3 cellular contexts compared by ENCODE assay signal in the genomic region with DNA sequence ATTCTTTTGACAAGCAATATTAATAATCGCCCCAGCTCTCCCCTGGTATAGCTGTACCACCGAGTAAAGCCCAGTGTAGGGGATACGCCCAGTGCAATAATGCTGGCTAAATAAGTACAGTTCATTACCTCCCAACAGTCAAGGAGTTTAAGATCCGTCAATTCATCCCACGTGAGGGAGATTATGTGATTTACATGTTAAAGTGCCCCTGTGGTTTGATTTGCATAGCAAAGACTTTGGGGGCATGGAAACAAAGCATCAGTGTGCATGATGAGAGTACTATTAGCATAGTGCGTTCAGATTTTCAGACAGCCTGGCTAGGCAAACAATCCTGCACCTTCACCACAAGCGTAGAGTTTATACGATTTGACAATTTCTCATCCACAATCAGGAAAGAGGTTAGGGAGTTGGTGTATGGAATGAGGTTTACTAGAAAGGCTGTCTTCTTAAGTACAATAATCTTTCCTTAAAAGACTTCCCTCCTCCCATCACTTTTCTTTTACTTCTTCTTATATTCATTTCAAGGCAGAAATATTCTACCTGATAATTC.
A peak's percentile ranks its signal among the peaks of the same experiment; 100 is the strongest.
TF ChIP-seq lines count a peak whose summit lies in the region.

No MANE protein-coding gene starts in this region.

TF ChIP-seq in GM23338, 12 proteins besides CTCF, POLR2A, EP300 and RAD21:
- TF ChIP-seq CREB1 (CRISPR knock-in tag; IDR thresholded peaks at IDR 0.05; ENCODE audit: low read depth), result peak; percentile 57
- no peak for TF ChIP-seq STAT1 (IDR thresholded peaks at IDR 0.05; ENCODE audit: unreplicated experiment)
- no peak for TF ChIP-seq POLR2AphosphoS5 (IDR thresholded peaks at IDR 0.05; ENCODE audit: low read depth)
- no peak for TF ChIP-seq EZH2 (IDR thresholded peaks at IDR 0.05; ENCODE audit: low read depth, unreplicated experiment)
- peak; percentile 85 for TF ChIP-seq NANOG (IDR thresholded peaks at IDR 0.05; ENCODE audit: borderline replicate concordance)
TF ChIP-seq in GM23338: peak in this region for 2.

TF ChIP-seq in H1, 55 proteins besides CTCF, POLR2A, EP300 and RAD21 (continues in another document):
- TF ChIP-seq SUZ12 (IDR thresholded peaks at IDR 0.05; ENCODE audit: low read length), result no peak
- TF ChIP-seq CHD2 (IDR thresholded peaks at IDR 0.05; ENCODE audit: low read length), result no peak
- TF ChIP-seq NANOG (IDR thresholded peaks at IDR 0.05; ENCODE audit: insufficient read depth, low read depth, low read length, poor library complexity, severe bottlenecking), result peak; percentile 94
- TF ChIP-seq TEAD4 (IDR thresholded peaks at IDR 0.05; ENCODE audit: low read depth, low read length), result peak; percentile 24; the same call in 1 of the 2 replicates
- TF ChIP-seq CREB1 (IDR thresholded peaks at IDR 0.05), result no peak
- no peak for TF ChIP-seq TAF1 (IDR thresholded peaks at IDR 0.05; ENCODE audit: low read depth, low read length)
- TF ChIP-seq TCF12 (IDR thresholded peaks at IDR 0.05; ENCODE audit: low read depth, low read length), result peak; percentile 76; the same call in 1 of the 2 replicates
- TF ChIP-seq TAF7 (optimal IDR thresholded peaks at IDR 0.05; ENCODE audit: borderline replicate concordance, low read depth, low read length), result no peak
- TF ChIP-seq ATF2 (IDR thresholded peaks at IDR 0.05; ENCODE audit: low read length), result no peak
- TF ChIP-seq KDM1A (IDR thresholded peaks at IDR 0.05; ENCODE audit: borderline replicate concordance, low read length), result no peak
- no peak for TF ChIP-seq CBX5 (IDR thresholded peaks at IDR 0.05; ENCODE audit: low read depth, low read length)
- TF ChIP-seq, protein P1, sequence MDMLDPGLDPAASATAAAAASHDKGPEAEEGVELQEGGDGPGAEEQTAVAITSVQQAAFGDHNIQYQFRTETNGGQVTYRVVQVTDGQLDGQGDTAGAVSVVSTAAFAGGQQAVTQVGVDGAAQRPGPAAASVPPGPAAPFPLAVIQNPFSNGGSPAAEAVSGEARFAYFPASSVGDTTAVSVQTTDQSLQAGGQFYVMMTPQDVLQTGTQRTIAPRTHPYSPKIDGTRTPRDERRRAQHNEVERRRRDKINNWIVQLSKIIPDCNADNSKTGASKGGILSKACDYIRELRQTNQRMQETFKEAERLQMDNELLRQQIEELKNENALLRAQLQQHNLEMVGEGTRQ (IDR thresholded peaks at IDR 0.05; ENCODE audit: low read length), result peak; percentile 63; the same call in 1 of the 2 replicates
- TF ChIP-seq NRF1 (IDR thresholded peaks at IDR 0.05; ENCODE audit: low read depth, low read length), result no peak
- TF ChIP-seq BCL11A (IDR thresholded peaks at IDR 0.05; ENCODE audit: low read depth in 2 of 2, low read length in 2 of 2), result peak in 1 of 2 experiments; percentile 91
- TF ChIP-seq HDAC2 (IDR thresholded peaks at IDR 0.05; ENCODE audit: borderline replicate concordance in 1 of 2, low read depth in 2 of 2, low read length in 2 of 2), result peak in 1 of 2 experiments; percentile 94; a peak in 2 of 4 replicates
- TF ChIP-seq JUND (IDR thresholded peaks at IDR 0.05; ENCODE audit: low read length), result no peak
- TF ChIP-seq EGR1 (IDR thresholded peaks at IDR 0.05; ENCODE audit: borderline replicate concordance, low read depth, low read length), result no peak
- peak; percentile 99 for TF ChIP-seq POU5F1 (IDR thresholded peaks at IDR 0.05; ENCODE audit: low read depth, low read length)
- TF ChIP-seq CBX8 (IDR thresholded peaks at IDR 0.05; ENCODE audit: borderline replicate concordance, low read depth, low read length), result no peak
- TF ChIP-seq SIN3A (conservative IDR thresholded peaks at IDR 0.05 in 1 of 2, IDR thresholded peaks at IDR 0.05 in 1 of 2; ENCODE audit: low read depth in 1 of 2, low read length in 2 of 2), result no peak
- TF ChIP-seq YY1 (IDR thresholded peaks at IDR 0.05; ENCODE audit: low read depth, low read length), result no peak
- TF ChIP-seq MAFK (IDR thresholded peaks at IDR 0.05; ENCODE audit: low read depth, low read length), result no peak; the same call in 1 of the 2 replicates
- no peak for TF ChIP-seq HDAC6 (IDR thresholded peaks at IDR 0.05; ENCODE audit: low read depth, low read length)
- no peak for TF ChIP-seq EZH2 (IDR thresholded peaks at IDR 0.05; ENCODE audit: low read depth, low read length, severe bottlenecking)
- TF ChIP-seq E2F6 (IDR thresholded peaks at IDR 0.05), result 0 out of 2 replicates have a peak, but pooled peaks have one; percentile 29
- no peak for TF ChIP-seq PHF8 (conservative IDR thresholded peaks at IDR 0.05; ENCODE audit: low read depth, low read length)
- TF ChIP-seq SP1 (IDR thresholded peaks at IDR 0.05; ENCODE audit: low read depth, low read length), result peak; percentile 72
- no peak for TF ChIP-seq POLR2AphosphoS5 (IDR thresholded peaks at IDR 0.05; ENCODE audit: low read depth, low read length)

TF ChIP-seq in neural cell, 6 proteins besides CTCF, POLR2A, EP300 and RAD21:
- TF ChIP-seq MXI1 (conservative IDR thresholded peaks at IDR 0.05; ENCODE audit: poor library complexity, severe bottlenecking) (no peak), POLR2AphosphoS5 (IDR thresholded peaks at IDR 0.05) (peak; percentile 60), SMC3 (conservative IDR thresholded peaks at IDR 0.05; ENCODE audit: poor library complexity) (peak; percentile 29), REST (IDR thresholded peaks at IDR 0.05; ENCODE audit: borderline replicate concordance) (peak; percentile 57), EZH2 (IDR thresholded peaks at IDR 0.05; ENCODE audit: borderline replicate concordance, insufficient read depth, low read length, poor library complexity, severe bottlenecking) (no peak)
